In the genomic region with DNA sequence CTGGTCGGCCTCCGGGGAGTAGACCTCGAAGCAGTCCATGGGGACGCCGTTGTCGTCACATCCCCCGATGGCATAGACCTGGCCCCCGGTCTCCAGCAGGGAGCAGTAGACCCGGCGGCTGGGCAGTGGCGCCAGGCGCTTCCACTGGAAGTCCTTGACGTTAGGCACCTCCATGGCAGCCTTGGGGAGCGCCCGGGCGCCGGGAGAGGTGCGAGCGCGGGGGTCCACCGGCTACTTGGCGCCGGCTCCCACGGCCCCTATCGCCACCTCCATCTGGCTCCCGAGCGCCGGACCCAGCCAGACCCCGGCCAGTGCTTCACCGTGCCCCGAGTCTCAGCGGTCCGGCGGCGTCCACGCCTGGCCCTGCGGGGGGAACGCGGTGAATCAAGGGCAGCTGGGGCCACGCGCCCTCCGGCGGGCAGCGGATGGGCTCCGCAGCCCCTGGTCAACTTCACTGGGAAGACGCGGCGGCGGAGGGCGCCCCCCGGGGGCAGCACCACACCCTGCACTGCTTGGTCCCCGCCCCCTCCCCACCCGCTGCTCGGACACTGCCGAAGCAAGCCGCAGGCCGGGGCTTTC, we compare ENCODE assay signal across 9 cellular contexts. TPM values are rescaled to one million over a fixed set of nuclear protein-coding genes. Genes with fewer than 3 reads are reported as not detected.
DNase-seq lines count a peak whose midpoint lies in the region; ATAC-seq and TF ChIP-seq lines count a peak whose summit lies in the region.
"Had no signal": no experiment of that assay in that cellular context is flagged by ENCODE, and none has a peak within 500 bp of the region (broad histone marks: within the 10 kb centered on the region; RNA-seq: fewer than 3 reads in every experiment).

No MANE protein-coding gene starts in this region.

- H3K27ac ChIP-seq in heart left ventricle (no peak overlapping the region), rectal smooth muscle tissue (ENCODE audit: low read depth, low read length) (no peak overlapping the region)

- peak in 3 of 4 donors; percentile 8 to 38 (median 17) for ATAC-seq in heart left ventricle
- no peak for ATAC-seq in HG03354 (IDR thresholded peaks at IDR 0.05; ENCODE audit: poor library complexity, severe bottlenecking, unreplicated experiment)
- ATAC-seq in HG03097 (IDR thresholded peaks at IDR 0.05; ENCODE audit: low FRiP score, unreplicated experiment), result no peak
- no peak for ATAC-seq in GM18520 (IDR thresholded peaks at IDR 0.05; ENCODE audit: unreplicated experiment)

- H3K4me3 ChIP-seq in heart left ventricle (peak overlapping the region; percentile 10 to 43 (median 34)), rectal smooth muscle tissue (ENCODE audit: low read length) (peak overlapping the region; percentile 25)

- H3K36me3 ChIP-seq in heart left ventricle (no peaks in the 10 kb centered on the region), rectal smooth muscle tissue (ENCODE audit: control insufficient read depth, insufficient read depth, low read length) (no peaks in the 10 kb centered on the region)

- 3 to 10% (median 4%) methylated on average over 10 to 57 of the region's 57 CpGs for WGBS in heart left ventricle, 4 donors

- TF ChIP-seq CTCF in GM12874 (IDR thresholded peaks at IDR 0.05; ENCODE audit: insufficient read depth, low read depth, low read length) (peak; percentile 19), heart left ventricle (IDR thresholded peaks at IDR 0.05) (peak in 1 of 12 donors; percentile 9)

- in situ Hi-C loops in SK-MEL-5 (cut with HindIII; ENCODE audit: low pct_unique_long_range_greater_than_20kb, low sequenced_read_pairs), result no loop called here

- H3K9me3 ChIP-seq in heart left ventricle, result no peaks in the 10 kb centered on the region

- no peak for TF ChIP-seq POLR2A in heart left ventricle (IDR thresholded peaks at IDR 0.05)

- H3K4me1 ChIP-seq in heart left ventricle (peaks cover 0 to 16% (median 12%) of the 10 kb centered on the region in 12 donors), rectal smooth muscle tissue (ENCODE audit: control insufficient read depth, insufficient read depth, low read length) (no peaks in the 10 kb centered on the region)

- no peak overlapping the region for H3K9ac ChIP-seq in rectal smooth muscle tissue (ENCODE audit: low read length)

- H3K27me3 ChIP-seq in heart left ventricle (peaks cover 15 to 58% (median 31%) of the 10 kb centered on the region in 9 donors), rectal smooth muscle tissue (ENCODE audit: control insufficient read depth, insufficient read depth, low read length) (peaks cover 23% of the 10 kb centered on the region)

- DNase-seq in SK-MEL-5 (ENCODE audit: low read depth, low spot score), result peak; percentile 42
- DNase-seq in heart left ventricle, result no peak
- no peak for DNase-seq in NOMO-1 treated with DMSO at 0.1 percent for 48 hours (lab: John Stamatoyannopoulos, UW; ENCODE audit: unreplicated experiment)
- DNase-seq: NCI-H2081 treated with DMSO at 0.1 percent for 48 hours had no signal

- intact Hi-C loops in heart left ventricle (cut with DNase I), result no loop called here

RNA-seq across cellular contexts. Expression of gene KLHDC8A, which starts 13.2 kb away (rescaled TPM):
- 0.37 and 0.85 TPM in 2 replicates for total RNA-seq in SK-MEL-5 (2014; rRNA removed; shearing (Covaris generic))
- polyA plus RNA-seq in SK-MEL-5 (2015; cell fraction: cytosol; rRNA removed), result 0.24 and 1.7 TPM in 2 replicates
- not detected in 2 replicates for polyA plus RNA-seq in SK-MEL-5 (2015; cell fraction: nucleus; rRNA removed)
- total RNA-seq in heart left ventricle, result under 1 TPM in 2 of 9 donors, not detected in 7; 0.14 to 0.18 TPM
- polyA plus RNA-seq in heart left ventricle, result under 1 TPM in 1 of 2 donors, not detected in 1; 0.30 TPM

RNA-seq across cellular contexts. Expression of gene NUAK2, which starts 22.0 kb away (rescaled TPM):
- total RNA-seq in SK-MEL-5 (2014; rRNA removed; shearing (Covaris generic)), result 0.13 and 0.55 TPM in 2 replicates
- 0.61 and 1.1 TPM in 2 replicates for polyA plus RNA-seq in SK-MEL-5 (2015; cell fraction: cytosol; rRNA removed)
- 0.54 TPM in 1 of 2 replicates, not detected in the other for polyA plus RNA-seq in SK-MEL-5 (2015; cell fraction: nucleus; rRNA removed)
- 1 to 10 TPM in 3 of 9 donors, under 1 TPM in 6; 0.25 to 2.6 (median 0.82) TPM for total RNA-seq in heart left ventricle
- under 1 TPM; 0.46 to 0.50 TPM for polyA plus RNA-seq in heart left ventricle

Comparison
In these comparisons a context has a peak if more than half of its experiments do, and no peak if none do; other contexts are left out.
1. ATAC-seq: peak in heart left ventricle (3 of 4); none in HG03354 (single experiment), HG03097 (single experiment) and GM18520 (single experiment).